1 cellular context compared by ENCODE assay signal in genomic region chr10:118046491-118047362, GRCh38.
TF ChIP-seq lines count a peak whose summit lies in the region.

TSS of gene RAB11FIP2 (minus strand) at chr10:118046941. CDS start at chr10:118046163, 778 bp downstream.

TF ChIP-seq in HepG2, 621 proteins besides CTCF, POLR2A, EP300 and RAD21 (continued from another document):
- TF ChIP-seq ZBTB10 (CRISPR knock-in tag; IDR thresholded peaks at IDR 0.05; ENCODE audit: borderline replicate concordance), result peak; percentile 9; the same call in 1 of the 2 replicates
- peak; percentile 73 for TF ChIP-seq ZMAT3 (CRISPR knock-in tag; conservative IDR thresholded peaks at IDR 0.05)
- TF ChIP-seq ZSCAN21 (CRISPR knock-in tag; IDR thresholded peaks at IDR 0.05; ENCODE audit: borderline replicate concordance), result peak; percentile 59; the same call in 1 of the 2 replicates
